15 cellular contexts compared by ENCODE assay signal in the genomic region with DNA sequence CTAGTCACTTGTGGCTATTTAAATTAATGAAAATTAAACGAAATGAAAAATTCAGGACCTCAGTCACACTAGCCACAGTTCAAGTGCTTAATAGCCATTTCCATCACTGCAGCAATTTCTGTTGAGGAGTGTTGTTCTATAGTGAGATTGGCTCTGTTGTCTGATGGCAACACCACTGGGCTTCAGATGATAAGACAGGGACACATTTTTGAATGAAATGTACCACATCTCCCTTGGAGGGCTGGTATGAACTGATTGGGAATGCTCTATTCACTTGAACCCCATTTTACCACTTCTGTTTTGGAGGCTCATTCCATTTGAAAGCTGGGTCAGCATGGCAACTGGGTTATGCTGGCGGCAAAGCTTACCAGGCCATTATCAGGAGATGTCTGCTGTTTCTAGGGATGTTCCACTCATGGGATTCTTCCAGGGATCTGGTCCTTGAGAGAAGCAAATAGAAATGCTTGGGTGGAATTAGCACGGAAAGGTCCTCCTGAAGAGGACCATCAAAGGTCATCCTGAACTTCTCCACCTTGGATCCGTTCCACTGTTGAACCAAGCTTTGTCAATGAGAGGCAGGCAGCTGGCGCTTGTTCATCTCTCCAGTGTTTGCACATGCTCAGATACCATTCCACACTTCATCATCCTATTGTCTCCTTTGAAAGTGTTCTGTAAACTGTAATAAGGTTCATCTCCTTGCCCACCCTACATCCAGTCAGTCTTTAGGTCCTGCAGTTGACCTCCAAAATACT. TPM values are rescaled to one million over a fixed set of nuclear protein-coding genes. Genes with fewer than 3 reads are reported as not detected.
DNase-seq lines count a peak whose midpoint lies in the region; ATAC-seq, FAIRE-seq and TF ChIP-seq lines count a peak whose summit lies in the region.
"Had no signal": no experiment of that assay in that cellular context is flagged by ENCODE, and none has a peak within 500 bp of the region (broad histone marks: within the 10 kb centered on the region; RNA-seq: fewer than 3 reads in every experiment).

No MANE protein-coding gene starts in this region.

- peak overlapping the region; percentile 58 for H3K4me2 ChIP-seq in skeletal muscle satellite cell (ENCODE audit: low read length)

- TF ChIP-seq POLR2A in erythroblast (IDR thresholded peaks at IDR 0.05; ENCODE audit: low read length), result no peak

- DNase-seq in HCEC 1CT, result peak; percentile 0
- peak; percentile 78 for DNase-seq in NCI-H69 (lab: John Stamatoyannopoulos, UW)
- DNase-seq in erythroblast (lab: John Stamatoyannopoulos, UW), result peak; percentile 20 to 74
- no peak for DNase-seq in urothelium cell line (ENCODE audit: low spot score)
- DNase-seq: activated CD4-positive, alpha-beta T cell treated with anti-CD3 and anti-CD28 coated beads for 4 hours; activated T-cell treated with anti-CD3 and anti-CD28 coated beads, Interleukin-2, amount 50 U/mL, for 1 hour; CD8-positive, alpha-beta memory T cell; kidney; MV-4-11; naive thymus-derived CD4-positive, alpha-beta T cell; NK-92 treated with Interleukin-12 subunit alpha and Interleukin-12 subunit beta, amount 100 ng/mL, for 24 hours had no signal

- H3K4me1 ChIP-seq in skeletal muscle satellite cell (ENCODE audit: control insufficient read depth, insufficient read depth, low read length), result peaks cover 49% of the 10 kb centered on the region

- no peaks in the 10 kb centered on the region for H3K9me3 ChIP-seq in skeletal muscle satellite cell (replicated peaks; ENCODE audit: low read length)
- H3K9me3 ChIP-seq: right atrium auricular region had no signal

- no peaks in the 10 kb centered on the region for H3K27me3 ChIP-seq in skeletal muscle satellite cell (ENCODE audit: control insufficient read depth, insufficient read depth, low read length)
- H3K27me3 ChIP-seq: right atrium auricular region had no signal

- H3K4me3 ChIP-seq in skeletal muscle satellite cell (ENCODE audit: low read length), result no peak overlapping the region
- H3K4me3 ChIP-seq: right atrium auricular region had no signal

- no peak for FAIRE-seq in urothelium cell line (lab: Jason Lieb, UNC)
- FAIRE-seq: kidney had no signal

- H3K36me3 ChIP-seq in skeletal muscle satellite cell (ENCODE audit: insufficient read depth, low read length), result no peaks in the 10 kb centered on the region
- H3K36me3 ChIP-seq: right atrium auricular region had no signal

- ATAC-seq in HG02852 (IDR thresholded peaks at IDR 0.05; ENCODE audit: unreplicated experiment) (no peak), HG03175 (IDR thresholded peaks at IDR 0.05; ENCODE audit: unreplicated experiment) (no peak)
- ATAC-seq: naive thymus-derived CD4-positive, alpha-beta T cell had no signal

- no peak overlapping the region for H3K9ac ChIP-seq in skeletal muscle satellite cell (ENCODE audit: low read depth, low read length)

RNA-seq across cellular contexts. Expression of a gene that starts 7.6 kb away (rescaled TPM):
- 31.4 and 31.9 TPM in 2 replicates for total RNA-seq in skeletal muscle satellite cell (2012; rRNA removed)
